1 cellular context compared by ENCODE assay signal in the genomic region with DNA sequence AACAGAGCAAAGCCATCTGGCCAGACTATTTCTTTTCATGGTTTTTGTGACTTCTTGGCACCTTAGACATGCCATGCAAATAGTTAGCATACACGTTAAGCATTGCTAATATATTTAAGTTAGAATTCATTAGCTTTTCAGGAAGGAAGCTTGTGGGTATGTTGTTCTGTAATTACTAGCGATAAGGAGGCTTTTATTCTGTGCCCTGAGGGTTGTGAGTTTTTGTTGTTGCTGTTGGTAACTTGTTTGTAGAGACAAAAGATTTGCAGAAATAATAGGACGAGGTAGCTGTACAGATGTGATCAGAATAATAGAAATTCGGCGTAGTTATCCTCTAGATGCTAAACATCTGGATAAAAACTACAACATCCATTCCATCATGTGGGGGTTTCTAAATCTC.
TF ChIP-seq lines count a peak whose summit lies in the region.

No MANE protein-coding gene starts in this region.

TF ChIP-seq in GM23338, 12 proteins besides CTCF, POLR2A, EP300 and RAD21 (continued from another document):
- TF ChIP-seq, protein P1, sequence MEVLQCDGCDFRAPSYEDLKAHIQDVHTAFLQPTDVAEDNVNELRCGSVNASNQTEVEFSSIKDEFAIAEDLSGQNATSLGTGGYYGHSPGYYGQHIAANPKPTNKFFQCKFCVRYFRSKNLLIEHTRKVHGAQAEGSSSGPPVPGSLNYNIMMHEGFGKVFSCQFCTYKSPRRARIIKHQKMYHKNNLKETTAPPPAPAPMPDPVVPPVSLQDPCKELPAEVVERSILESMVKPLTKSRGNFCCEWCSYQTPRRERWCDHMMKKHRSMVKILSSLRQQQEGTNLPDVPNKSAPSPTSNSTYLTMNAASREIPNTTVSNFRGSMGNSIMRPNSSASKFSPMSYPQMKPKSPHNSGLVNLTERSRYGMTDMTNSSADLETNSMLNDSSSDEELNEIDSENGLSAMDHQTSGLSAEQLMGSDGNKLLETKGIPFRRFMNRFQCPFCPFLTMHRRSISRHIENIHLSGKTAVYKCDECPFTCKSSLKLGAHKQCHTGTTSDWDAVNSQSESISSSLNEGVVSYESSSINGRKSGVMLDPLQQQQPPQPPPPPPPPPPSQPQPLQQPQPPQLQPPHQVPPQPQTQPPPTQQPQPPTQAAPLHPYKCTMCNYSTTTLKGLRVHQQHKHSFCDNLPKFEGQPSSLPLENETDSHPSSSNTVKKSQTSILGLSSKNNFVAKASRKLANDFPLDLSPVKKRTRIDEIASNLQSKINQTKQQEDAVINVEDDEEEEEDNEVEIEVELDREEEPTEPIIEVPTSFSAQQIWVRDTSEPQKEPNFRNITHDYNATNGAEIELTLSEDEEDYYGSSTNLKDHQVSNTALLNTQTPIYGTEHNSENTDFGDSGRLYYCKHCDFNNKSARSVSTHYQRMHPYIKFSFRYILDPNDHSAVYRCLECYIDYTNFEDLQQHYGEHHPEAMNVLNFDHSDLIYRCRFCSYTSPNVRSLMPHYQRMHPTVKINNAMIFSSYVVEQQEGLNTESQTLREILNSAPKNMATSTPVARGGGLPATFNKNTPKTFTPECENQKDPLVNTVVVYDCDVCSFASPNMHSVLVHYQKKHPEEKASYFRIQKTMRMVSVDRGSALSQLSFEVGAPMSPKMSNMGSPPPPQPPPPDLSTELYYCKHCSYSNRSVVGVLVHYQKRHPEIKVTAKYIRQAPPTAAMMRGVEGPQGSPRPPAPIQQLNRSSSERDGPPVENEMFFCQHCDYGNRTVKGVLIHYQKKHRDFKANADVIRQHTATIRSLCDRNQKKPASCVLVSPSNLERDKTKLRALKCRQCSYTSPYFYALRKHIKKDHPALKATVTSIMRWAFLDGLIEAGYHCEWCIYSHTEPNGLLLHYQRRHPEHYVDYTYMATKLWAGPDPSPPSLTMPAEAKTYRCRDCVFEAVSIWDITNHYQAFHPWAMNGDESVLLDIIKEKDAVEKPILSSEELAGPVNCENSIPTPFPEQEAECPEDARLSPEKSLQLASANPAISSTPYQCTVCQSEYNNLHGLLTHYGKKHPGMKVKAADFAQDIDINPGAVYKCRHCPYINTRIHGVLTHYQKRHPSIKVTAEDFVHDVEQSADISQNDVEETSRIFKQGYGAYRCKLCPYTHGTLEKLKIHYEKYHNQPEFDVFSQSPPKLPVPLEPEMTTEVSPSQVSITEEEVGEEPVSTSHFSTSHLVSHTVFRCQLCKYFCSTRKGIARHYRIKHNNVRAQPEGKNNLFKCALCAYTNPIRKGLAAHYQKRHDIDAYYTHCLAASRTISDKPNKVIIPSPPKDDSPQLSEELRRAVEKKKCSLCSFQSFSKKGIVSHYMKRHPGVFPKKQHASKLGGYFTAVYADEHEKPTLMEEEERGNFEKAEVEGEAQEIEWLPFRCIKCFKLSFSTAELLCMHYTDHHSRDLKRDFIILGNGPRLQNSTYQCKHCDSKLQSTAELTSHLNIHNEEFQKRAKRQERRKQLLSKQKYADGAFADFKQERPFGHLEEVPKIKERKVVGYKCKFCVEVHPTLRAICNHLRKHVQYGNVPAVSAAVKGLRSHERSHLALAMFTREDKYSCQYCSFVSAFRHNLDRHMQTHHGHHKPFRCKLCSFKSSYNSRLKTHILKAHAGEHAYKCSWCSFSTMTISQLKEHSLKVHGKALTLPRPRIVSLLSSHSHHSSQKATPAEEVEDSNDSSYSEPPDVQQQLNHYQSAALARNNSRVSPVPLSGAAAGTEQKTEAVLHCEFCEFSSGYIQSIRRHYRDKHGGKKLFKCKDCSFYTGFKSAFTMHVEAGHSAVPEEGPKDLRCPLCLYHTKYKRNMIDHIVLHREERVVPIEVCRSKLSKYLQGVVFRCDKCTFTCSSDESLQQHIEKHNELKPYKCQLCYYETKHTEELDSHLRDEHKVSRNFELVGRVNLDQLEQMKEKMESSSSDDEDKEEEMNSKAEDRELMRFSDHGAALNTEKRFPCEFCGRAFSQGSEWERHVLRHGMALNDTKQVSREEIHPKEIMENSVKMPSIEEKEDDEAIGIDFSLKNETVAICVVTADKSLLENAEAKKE (CRISPR knock-in tag; IDR thresholded peaks at IDR 0.05) = no peak
- TF ChIP-seq JUNB (IDR thresholded peaks at IDR 0.05; ENCODE audit: unreplicated experiment) = no peak
- no peak for TF ChIP-seq NANOG (IDR thresholded peaks at IDR 0.05; ENCODE audit: borderline replicate concordance)
- TF ChIP-seq EZH2 (IDR thresholded peaks at IDR 0.05; ENCODE audit: low read depth, unreplicated experiment) = no peak
- TF ChIP-seq POLR2AphosphoS5 (IDR thresholded peaks at IDR 0.05; ENCODE audit: low read depth) = no peak
- no peak for TF ChIP-seq EZH2phosphoT487 (IDR thresholded peaks at IDR 0.05; ENCODE audit: unreplicated experiment)
- TF ChIP-seq, protein P2, sequence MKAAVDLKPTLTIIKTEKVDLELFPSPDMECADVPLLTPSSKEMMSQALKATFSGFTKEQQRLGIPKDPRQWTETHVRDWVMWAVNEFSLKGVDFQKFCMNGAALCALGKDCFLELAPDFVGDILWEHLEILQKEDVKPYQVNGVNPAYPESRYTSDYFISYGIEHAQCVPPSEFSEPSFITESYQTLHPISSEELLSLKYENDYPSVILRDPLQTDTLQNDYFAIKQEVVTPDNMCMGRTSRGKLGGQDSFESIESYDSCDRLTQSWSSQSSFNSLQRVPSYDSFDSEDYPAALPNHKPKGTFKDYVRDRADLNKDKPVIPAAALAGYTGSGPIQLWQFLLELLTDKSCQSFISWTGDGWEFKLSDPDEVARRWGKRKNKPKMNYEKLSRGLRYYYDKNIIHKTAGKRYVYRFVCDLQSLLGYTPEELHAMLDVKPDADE (IDR thresholded peaks at IDR 0.05) = no peak
